1 cellular context compared by ENCODE assay signal in genomic region chr3:59150039-59150438, GRCh38.
A peak's percentile ranks its signal among the peaks of the same experiment; 100 is the strongest.
TF ChIP-seq lines count a peak whose summit lies in the region.

No MANE protein-coding gene starts in this region.

TF ChIP-seq in H1, 55 proteins besides CTCF, POLR2A, EP300 and RAD21:
- 0 out of 2 replicates have a peak, but pooled peaks have one; percentile 27 for TF ChIP-seq SP1 (IDR thresholded peaks at IDR 0.05; ENCODE audit: low read depth, low read length)
- peak; percentile 40; the same call in 1 of the 2 replicates for TF ChIP-seq CEBPB (IDR thresholded peaks at IDR 0.05; ENCODE audit: low read depth, low read length)
- no peak for TF ChIP-seq CTBP2 (IDR thresholded peaks at IDR 0.05; ENCODE audit: borderline replicate concordance, insufficient read depth, insufficient read length, low read length)
